Comparison of ENCODE assay signal across 1 cellular context in the genomic region with DNA sequence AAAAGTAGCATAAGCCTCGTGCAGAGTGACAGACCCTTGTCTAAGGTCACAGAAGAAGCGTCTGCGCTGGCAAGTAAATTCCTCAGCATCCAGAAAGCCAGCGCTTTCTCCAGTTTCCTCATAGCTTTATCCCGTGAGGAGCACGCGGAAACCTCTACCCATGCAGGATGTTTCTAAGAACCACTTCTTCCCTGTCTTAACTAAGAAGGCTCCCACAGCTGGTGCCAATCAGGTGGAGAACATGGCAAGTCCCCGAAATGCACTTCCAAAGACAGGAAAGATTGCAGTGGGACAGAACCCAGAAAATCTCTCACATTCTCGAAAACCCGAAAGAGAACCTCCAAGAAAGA.
TF ChIP-seq lines count a peak whose summit lies in the region.

No MANE protein-coding gene starts in this region.

TF ChIP-seq in HepG2, 621 proteins besides CTCF, POLR2A, EP300 and RAD21:
- TF ChIP-seq, protein P1, sequence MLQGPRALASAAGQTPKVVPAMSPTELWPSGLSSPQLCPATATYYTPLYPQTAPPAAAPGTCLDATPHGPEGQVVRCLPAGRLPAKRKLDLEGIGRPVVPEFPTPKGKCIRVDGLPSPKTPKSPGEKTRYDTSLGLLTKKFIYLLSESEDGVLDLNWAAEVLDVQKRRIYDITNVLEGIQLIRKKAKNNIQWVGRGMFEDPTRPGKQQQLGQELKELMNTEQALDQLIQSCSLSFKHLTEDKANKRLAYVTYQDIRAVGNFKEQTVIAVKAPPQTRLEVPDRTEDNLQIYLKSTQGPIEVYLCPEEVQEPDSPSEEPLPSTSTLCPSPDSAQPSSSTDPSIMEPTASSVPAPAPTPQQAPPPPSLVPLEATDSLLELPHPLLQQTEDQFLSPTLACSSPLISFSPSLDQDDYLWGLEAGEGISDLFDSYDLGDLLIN (CRISPR knock-in tag; IDR thresholded peaks at IDR 0.05; ENCODE audit: borderline replicate concordance): 0 out of 2 replicates have a peak, but pooled peaks have one; percentile 17
- no peak for TF ChIP-seq ZNF460 (CRISPR knock-in tag; IDR thresholded peaks at IDR 0.05; ENCODE audit: borderline replicate concordance)
- TF ChIP-seq ZNF343 (CRISPR knock-in tag; IDR thresholded peaks at IDR 0.05): peak; percentile 17; the same call in 1 of the 2 replicates
- TF ChIP-seq KDM5A (IDR thresholded peaks at IDR 0.05; ENCODE audit: borderline replicate concordance, low read length): peak; percentile 68
- peak; percentile 46 for TF ChIP-seq ZNF781 (CRISPR knock-in tag; IDR thresholded peaks at IDR 0.05; ENCODE audit: borderline replicate concordance, not compliant biosample characterization)
- 0 out of 2 replicates have a peak, but pooled peaks have one; percentile 5 for TF ChIP-seq ZNF510 (CRISPR knock-in tag; IDR thresholded peaks at IDR 0.05; ENCODE audit: low read depth)
- TF ChIP-seq GTF2F1 (IDR thresholded peaks at IDR 0.05; ENCODE audit: low read length): no peak
- TF ChIP-seq ARHGAP35 (CRISPR knock-in tag; IDR thresholded peaks at IDR 0.05; ENCODE audit: borderline replicate concordance): 0 out of 2 replicates have a peak, but pooled peaks have one; percentile 6
- 0 out of 2 replicates have a peak, but pooled peaks have one; percentile 42 for TF ChIP-seq ZNF878 (CRISPR knock-in tag; IDR thresholded peaks at IDR 0.05)
- TF ChIP-seq ASH2L (IDR thresholded peaks at IDR 0.05; ENCODE audit: insufficient read length, low read depth, low read length): peak; percentile 1
- peak; percentile 26; the same call in 1 of the 2 replicates for TF ChIP-seq ZNF547 (CRISPR knock-in tag; IDR thresholded peaks at IDR 0.05)
- TF ChIP-seq, protein P2, sequence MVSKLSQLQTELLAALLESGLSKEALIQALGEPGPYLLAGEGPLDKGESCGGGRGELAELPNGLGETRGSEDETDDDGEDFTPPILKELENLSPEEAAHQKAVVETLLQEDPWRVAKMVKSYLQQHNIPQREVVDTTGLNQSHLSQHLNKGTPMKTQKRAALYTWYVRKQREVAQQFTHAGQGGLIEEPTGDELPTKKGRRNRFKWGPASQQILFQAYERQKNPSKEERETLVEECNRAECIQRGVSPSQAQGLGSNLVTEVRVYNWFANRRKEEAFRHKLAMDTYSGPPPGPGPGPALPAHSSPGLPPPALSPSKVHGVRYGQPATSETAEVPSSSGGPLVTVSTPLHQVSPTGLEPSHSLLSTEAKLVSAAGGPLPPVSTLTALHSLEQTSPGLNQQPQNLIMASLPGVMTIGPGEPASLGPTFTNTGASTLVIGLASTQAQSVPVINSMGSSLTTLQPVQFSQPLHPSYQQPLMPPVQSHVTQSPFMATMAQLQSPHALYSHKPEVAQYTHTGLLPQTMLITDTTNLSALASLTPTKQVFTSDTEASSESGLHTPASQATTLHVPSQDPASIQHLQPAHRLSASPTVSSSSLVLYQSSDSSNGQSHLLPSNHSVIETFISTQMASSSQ (IDR thresholded peaks at IDR 0.05; ENCODE audit: low read depth): 0 out of 2 replicates have a peak, but pooled peaks have one; percentile 11
- TF ChIP-seq, protein P2 (CRISPR knock-in tag; IDR thresholded peaks at IDR 0.05; ENCODE audit: borderline replicate concordance): no peak
- TF ChIP-seq MEIS2 (CRISPR knock-in tag; IDR thresholded peaks at IDR 0.05): peak; percentile 13; the same call in 1 of the 2 replicates
- TF ChIP-seq SIN3B (IDR thresholded peaks at IDR 0.05; ENCODE audit: low read length): no peak
